In genomic region chr3:31996195-31996594, GRCh38 we compare ENCODE assay signal across 20 cellular contexts. TPM values are rescaled to one million over a fixed set of nuclear protein-coding genes. Genes with fewer than 3 reads are reported as not detected.
A peak's percentile ranks its signal among the peaks of the same experiment; 100 is the strongest.
DNase-seq lines count a peak whose midpoint lies in the region; ATAC-seq and TF ChIP-seq lines count a peak whose summit lies in the region.
"Had no signal": no experiment of that assay in that cellular context is flagged by ENCODE, and none has a peak within 500 bp of the region (broad histone marks: within the 10 kb centered on the region; RNA-seq: fewer than 3 reads in every experiment).

No MANE protein-coding gene starts in this region.

- no peak overlapping the region for H3K4me3 ChIP-seq in prostate gland
- H3K4me3 ChIP-seq: SJSA1 had no signal

- H3K9me3 ChIP-seq in prostate gland = no peaks in the 10 kb centered on the region
- H3K9me3 ChIP-seq: SJSA1 had no signal

- peaks cover 21% of the 10 kb centered on the region for H3K27me3 Mint-ChIP-seq in activated CD4-positive, alpha-beta T cell treated with anti-CD3 and anti-CD28 coated beads for 36 hours
- H3K27me3 Mint-ChIP-seq in activated CD4-positive, alpha-beta T cell treated with anti-CD3 and anti-CD28 coated beads, Interleukin-2, amount 10 ng/mL, durations not matched to agents 24 days and 14 days = peaks cover 2% of the 10 kb centered on the region

- H3K36me3 Mint-ChIP-seq in activated CD4-positive, alpha-beta T cell treated with anti-CD3 and anti-CD28 coated beads for 36 hours (ENCODE audit: low read depth) = peaks cover 2% of the 10 kb centered on the region
- H3K36me3 Mint-ChIP-seq in activated CD4-positive, alpha-beta T cell treated with anti-CD3 and anti-CD28 coated beads, Interleukin-2, amount 10 ng/mL, durations not matched to agents 24 days and 14 days (ENCODE audit: low read depth) = no peaks in the 10 kb centered on the region
- no peaks in the 10 kb centered on the region for H3K36me3 Mint-ChIP-seq in stimulated activated effector memory CD8-positive, alpha-beta T cell treated with anti-CD3 and anti-CD28 coated beads, Interleukin-12 subunit alpha, Interleukin-12 subunit beta, amount 100 ng/mL, for 72 hours
- H3K36me3 Mint-ChIP-seq: CD14-positive monocyte had no signal

- H3K4me3 Mint-ChIP-seq in activated CD4-positive, alpha-beta T cell treated with anti-CD3 and anti-CD28 coated beads for 36 hours = no peak overlapping the region
- no peak overlapping the region for H3K4me3 Mint-ChIP-seq in activated CD4-positive, alpha-beta T cell treated with anti-CD3 and anti-CD28 coated beads, Interleukin-2, amount 10 ng/mL, durations not matched to agents 24 days and 14 days
- no peak overlapping the region for H3K4me3 Mint-ChIP-seq in stimulated activated effector memory CD8-positive, alpha-beta T cell treated with anti-CD3 and anti-CD28 coated beads, Interleukin-12 subunit alpha, Interleukin-12 subunit beta, amount 100 ng/mL, for 72 hours
- H3K4me3 Mint-ChIP-seq: CD14-positive monocyte had no signal

- no peak overlapping the region for H3K27ac Mint-ChIP-seq in activated CD4-positive, alpha-beta T cell treated with anti-CD3 and anti-CD28 coated beads for 36 hours
- no peak overlapping the region for H3K27ac Mint-ChIP-seq in activated CD4-positive, alpha-beta T cell treated with anti-CD3 and anti-CD28 coated beads, Interleukin-2, amount 10 ng/mL, durations not matched to agents 24 days and 14 days
- no peak overlapping the region for H3K27ac Mint-ChIP-seq in stimulated activated effector memory CD8-positive, alpha-beta T cell treated with anti-CD3 and anti-CD28 coated beads, Interleukin-12 subunit alpha, Interleukin-12 subunit beta, amount 100 ng/mL, for 72 hours
- H3K27ac Mint-ChIP-seq: CD14-positive monocyte had no signal

- intact Hi-C loops in activated CD4-positive, alpha-beta T cell treated with anti-CD3 and anti-CD28 coated beads for 36 hours (cut with DNase I, micrococcal nuclease) = no loop called here
- intact Hi-C loops in activated CD4-positive, alpha-beta T cell treated with anti-CD3 and anti-CD28 coated beads, Interleukin-2, amount 10 ng/mL, durations not matched to agents 24 days and 14 days (cut with micrococcal nuclease) = loop anchor here (2.0 kb wide), 1 partner anchor 17 kb away; no protein-coding TSS in a partner anchor
- intact Hi-C loops in prostate gland (cut with DNase I) = no loop called here

- no peak for TF ChIP-seq POLR2A in prostate gland (IDR thresholded peaks at IDR 0.05)

- 25% methylated on average over 1 of the region's 1 CpG for WGBS in prostate gland

- H3K36me3 ChIP-seq in prostate gland = no peaks in the 10 kb centered on the region
- H3K36me3 ChIP-seq: SJSA1 had no signal

- no peak overlapping the region for H3K27ac ChIP-seq in prostate gland
- H3K27ac ChIP-seq: 22Rv1, SJSA1 had no signal

- DNase-seq in activated CD4-positive, alpha-beta T cell treated with anti-CD3 and anti-CD28 coated beads for 36 hours = peak; percentile 16
- DNase-seq in activated CD4-positive, alpha-beta T cell treated with anti-CD3 and anti-CD28 coated beads, Interleukin-2, amount 10 ng/mL, durations not matched to agents 24 days and 14 days = no peak
- DNase-seq in stimulated activated effector memory CD8-positive, alpha-beta T cell treated with anti-CD3 and anti-CD28 coated beads, Interleukin-12 subunit alpha, Interleukin-12 subunit beta, amount 100 ng/mL, for 72 hours (ENCODE audit: low spot score in 2 of 2) = no peak
- no peak for DNase-seq in prostate gland (ENCODE audit: low spot score)
- DNase-seq: AML-193, DND-41, MM.1S, NCI-H1092 treated with DMSO at 0.1 percent for 48 hours, NCI-H146, NCI-H2029 treated with DMSO at 0.1 percent for 48 hours, NCI-H2171, NCI-H526 treated with DMSO at 0.1 percent for 48 hours had no signal

- TF ChIP-seq CTCF in prostate gland (IDR thresholded peaks at IDR 0.05) = no peak

- ATAC-seq in activated CD4-positive, alpha-beta T cell treated with anti-CD3 and anti-CD28 coated beads for 36 hours = peak; percentile 89
- ATAC-seq in GM21526 (IDR thresholded peaks at IDR 0.05; ENCODE audit: low FRiP score, unreplicated experiment) = peak; percentile 51
- peak; percentile 70 for ATAC-seq in HG03565 (IDR thresholded peaks at IDR 0.05; ENCODE audit: unreplicated experiment)
- ATAC-seq in stimulated activated effector memory CD8-positive, alpha-beta T cell treated with anti-CD3 and anti-CD28 coated beads, Interleukin-12 subunit alpha, Interleukin-12 subunit beta, amount 100 ng/mL, for 72 hours = peak; percentile 88
- no peak for ATAC-seq in GM18498 (IDR thresholded peaks at IDR 0.05; ENCODE audit: unreplicated experiment)
- no peak for ATAC-seq in HG03159 (IDR thresholded peaks at IDR 0.05; ENCODE audit: unreplicated experiment)
- ATAC-seq: Panc1 had no signal

- H3K4me1 Mint-ChIP-seq in activated CD4-positive, alpha-beta T cell treated with anti-CD3 and anti-CD28 coated beads for 36 hours = peaks cover 8% of the 10 kb centered on the region
- H3K4me1 Mint-ChIP-seq in activated CD4-positive, alpha-beta T cell treated with anti-CD3 and anti-CD28 coated beads, Interleukin-2, amount 10 ng/mL, durations not matched to agents 24 days and 14 days = peaks cover 10% of the 10 kb centered on the region
- peaks cover 9% of the 10 kb centered on the region for H3K4me1 Mint-ChIP-seq in stimulated activated effector memory CD8-positive, alpha-beta T cell treated with anti-CD3 and anti-CD28 coated beads, Interleukin-12 subunit alpha, Interleukin-12 subunit beta, amount 100 ng/mL, for 72 hours
- H3K4me1 Mint-ChIP-seq: CD14-positive monocyte had no signal

- CTCF ChIA-PET in activated CD4-positive, alpha-beta T cell treated with anti-CD3 and anti-CD28 coated beads for 36 hours (lab: Charles Lee) = no interaction called here

- peaks cover 6% of the 10 kb centered on the region for H3K9me3 Mint-ChIP-seq in activated CD4-positive, alpha-beta T cell treated with anti-CD3 and anti-CD28 coated beads for 36 hours (ENCODE audit: low read depth)
- H3K9me3 Mint-ChIP-seq in activated CD4-positive, alpha-beta T cell treated with anti-CD3 and anti-CD28 coated beads, Interleukin-2, amount 10 ng/mL, durations not matched to agents 24 days and 14 days = peaks cover 7% of the 10 kb centered on the region
- H3K9me3 Mint-ChIP-seq in stimulated activated effector memory CD8-positive, alpha-beta T cell treated with anti-CD3 and anti-CD28 coated beads, Interleukin-12 subunit alpha, Interleukin-12 subunit beta, amount 100 ng/mL, for 72 hours = peaks cover 2% of the 10 kb centered on the region

- POLR2A ChIA-PET in activated CD4-positive, alpha-beta T cell treated with anti-CD3 and anti-CD28 coated beads for 36 hours (lab: Charles Lee) = no interaction called here

- no peaks in the 10 kb centered on the region for H3K27me3 ChIP-seq in prostate gland (replicated peaks; ENCODE audit: insufficient read depth)
- H3K27me3 ChIP-seq: SJSA1 had no signal

- H3K4me1 ChIP-seq in prostate gland (replicated peaks) = no peaks in the 10 kb centered on the region
- H3K4me1 ChIP-seq: SJSA1 had no signal

RNA-seq across cellular contexts. Expression of gene ZNF860, which starts 14.6 kb away (rescaled TPM):
- total RNA-seq in activated CD4-positive, alpha-beta T cell treated with anti-CD3 and anti-CD28 coated beads for 36 hours = under 1 TPM; 0.11 to 0.30 TPM
- 0.19 and 0.33 TPM in 2 replicates for total RNA-seq in activated CD4-positive, alpha-beta T cell treated with anti-CD3 and anti-CD28 coated beads, Interleukin-2, amount 10 ng/mL, durations not matched to agents 24 days and 14 days
- 1 to 10 TPM; 3.7 to 4.4 TPM for total RNA-seq in prostate gland

RNA-seq across cellular contexts. Expression of gene OSBPL10, which starts 15.1 kb away (rescaled TPM):
- total RNA-seq in activated CD4-positive, alpha-beta T cell treated with anti-CD3 and anti-CD28 coated beads for 36 hours = 10 to 100 TPM; 11.2 to 11.8 TPM
- 14.5 and 14.9 TPM in 2 replicates for total RNA-seq in activated CD4-positive, alpha-beta T cell treated with anti-CD3 and anti-CD28 coated beads, Interleukin-2, amount 10 ng/mL, durations not matched to agents 24 days and 14 days
- total RNA-seq in prostate gland = 100 to 1,000 TPM in 1 of 2 donors, 10 to 100 TPM in 1; 82.8 to 127 TPM

Comparison
In these comparisons a context has a peak if more than half of its experiments do, and no peak if none do; other contexts are left out.
1. ATAC-seq: peak in activated CD4-positive, alpha-beta T cell treated with anti-CD3 and anti-CD28 coated beads for 36 hours (single experiment), GM21526 (single experiment), HG03565 (single experiment) and stimulated activated effector memory CD8-positive, alpha-beta T cell treated with anti-CD3 and anti-CD28 coated beads, Interleukin-12 subunit alpha, Interleukin-12 subunit beta, amount 100 ng/mL, for 72 hours (single experiment); none in GM18498 (single experiment) and HG03159 (single experiment).